In genomic region chr5:181242031-181242451, GRCh38 we compare ENCODE assay signal across 8 cellular contexts. TPM values are rescaled to one million over a fixed set of nuclear protein-coding genes. Genes with fewer than 3 reads are reported as not detected.
DNase-seq lines count a peak whose midpoint lies in the region; ATAC-seq and TF ChIP-seq lines count a peak whose summit lies in the region.

No MANE protein-coding gene starts in this region.

- peaks cover 54 to 74% (median 67%) of the 10 kb centered on the region in 3 donors for H3K4me1 Mint-ChIP-seq in T-cell

- peak overlapping the region; percentile 90 to 99 for H3K27ac Mint-ChIP-seq in T-cell

- DNase-seq in T-cell (no peak), fibroblast of pulmonary artery (ENCODE audit: low read depth) (no peak), retinal pigment epithelial cell (ENCODE audit: low read depth) (no peak), RKO (ENCODE audit: low spot score) (no peak)

- POLR2A ChIA-PET in T-cell (lab: Charles Lee): interaction anchor here in 1 of 2 donors (1.5 kb wide), 1 partner anchor 18 kb away, joined by 8 read pairs; no protein-coding TSS in a partner anchor

- ATAC-seq in T-cell (replicated peaks in 1 of 4): no peak
- no peak for ATAC-seq in GM18502 (IDR thresholded peaks at IDR 0.05; ENCODE audit: poor library complexity, unreplicated experiment)
- ATAC-seq in GM18907 (IDR thresholded peaks at IDR 0.05; ENCODE audit: unreplicated experiment): no peak
- ATAC-seq in GM21529 (IDR thresholded peaks at IDR 0.05; ENCODE audit: unreplicated experiment): no peak

- H3K36me3 Mint-ChIP-seq in T-cell: peaks cover 41% of the 10 kb centered on the region

- no peaks in the 10 kb centered on the region for H3K9me3 Mint-ChIP-seq in T-cell

- TF ChIP-seq CTCF in GM12875 (IDR thresholded peaks at IDR 0.05; ENCODE audit: borderline replicate concordance, insufficient read depth, low read depth, low read length) (no peak), fibroblast of pulmonary artery (IDR thresholded peaks at IDR 0.05; ENCODE audit: low read length, missing control alignments) (no peak), retinal pigment epithelial cell (conservative IDR thresholded peaks at IDR 0.05; ENCODE audit: low read depth, low read length) (no peak)

- H3K4me3 ChIP-seq in GM12875 (ENCODE audit: low read depth, low read length): peak overlapping the region; percentile 95
- peak overlapping the region; percentile 99 for H3K4me3 ChIP-seq in fibroblast of pulmonary artery (replicated peaks; ENCODE audit: low read depth, low read length)
- H3K4me3 ChIP-seq in retinal pigment epithelial cell (ENCODE audit: low read length): peak overlapping the region; percentile 99

- H3K4me3 Mint-ChIP-seq in T-cell: peak overlapping the region; percentile 91 to 99 (median 91)

- CTCF ChIA-PET in T-cell (lab: Charles Lee): interaction anchor here in 1 of 2 donors (0.8 kb wide), 1 partner anchor 662 kb away, joined by 3 read pairs; no protein-coding TSS in a partner anchor

- H3K27me3 Mint-ChIP-seq in T-cell: no peaks in the 10 kb centered on the region

RNA-seq across cellular contexts. Expression of gene RACK1, which starts 1.7 kb away (rescaled TPM):
- 1,000 to 10,000 TPM; 2,132 to 2,437 (median 2,230) TPM for total RNA-seq in T-cell

RNA-seq across cellular contexts. Expression of gene TRIM52, which starts 18.9 kb away (rescaled TPM):
- total RNA-seq in T-cell: 10 to 100 TPM; 42.9 to 56.9 (median 54.0) TPM

RNA-seq across cellular contexts. Expression of gene TRIM41, which starts 19.0 kb away (rescaled TPM):
- 10 to 100 TPM; 32.2 to 46.2 (median 36.7) TPM for total RNA-seq in T-cell

RNA-seq across cellular contexts. Expression of gene TRIM7, which starts 37.0 kb away (rescaled TPM):
- total RNA-seq in T-cell: 1 to 10 TPM; 1.6 to 3.1 (median 3.0) TPM
